In genomic region chr22:44338183-44338812, GRCh38 we compare ENCODE assay signal across 27 cellular contexts. TPM values are rescaled to one million over a fixed set of nuclear protein-coding genes. Genes with fewer than 3 reads are reported as not detected.
DNase-seq lines count a peak whose midpoint lies in the region; ATAC-seq, FAIRE-seq and TF ChIP-seq lines count a peak whose summit lies in the region.
"Had no signal": no experiment of that assay in that cellular context is flagged by ENCODE, and none has a peak within 500 bp of the region (broad histone marks: within the 10 kb centered on the region; RNA-seq: fewer than 3 reads in every experiment).

No MANE protein-coding gene starts in this region.

- H3K4me1 ChIP-seq in heart left ventricle (peaks cover 0 to 20% (median 4%) of the 10 kb centered on the region in 12 donors), stomach (peaks cover 32 to 50% (median 46%) of the 10 kb centered on the region in 4 donors)
- H3K4me1 ChIP-seq: foreskin keratinocyte, SJCRH30, spleen had no signal

- H3K4me3 ChIP-seq in heart left ventricle: no peak overlapping the region
- H3K4me3 ChIP-seq in stomach: no peak overlapping the region
- H3K4me3 ChIP-seq: lung, SJCRH30, spleen, tibial artery had no signal

- intact Hi-C loops in heart left ventricle (cut with DNase I) (loop anchor here in 2 of 10 donors (10.0 kb wide), 2 partner anchors 253 to 287 kb away; no protein-coding TSS in a partner anchor), stomach (cut with DNase I; ENCODE audit: low total_unique reads) (loop anchor here (10.0 kb wide), 1 partner anchor 167 kb away; no protein-coding TSS in a partner anchor)

- peak in 3 of 4 donors; percentile 53 to 69 (median 64) for ATAC-seq in heart left ventricle
- no peak for ATAC-seq in GM21723 (IDR thresholded peaks at IDR 0.05; ENCODE audit: unreplicated experiment)
- ATAC-seq: stimulated activated naive CD8-positive, alpha-beta T cell treated with anti-CD3 and anti-CD28 coated beads, Interleukin-15, Interleukin-2, amounts not matched to agents 100 U/mL and 50 U/mL, for 24 hours had no signal

- peak; percentile 12 for DNase-seq in NCI-H2171 treated with DMSO at 0.1 percent for 48 hours (lab: John Stamatoyannopoulos, UW)
- no peak for DNase-seq in NCI-H2171 (lab: John Stamatoyannopoulos, UW)
- DNase-seq in NCI-H69 (lab: John Stamatoyannopoulos, UW): peak; percentile 43
- peak in 3 of 5 donors; percentile 30 to 56 (median 45) for DNase-seq in heart left ventricle
- peak; percentile 80 for DNase-seq in stomach
- DNase-seq in D721Med (ENCODE audit: insufficient read length, low spot score): no peak
- no peak for DNase-seq in stimulated activated naive CD4-positive, alpha-beta T cell treated with Interleukin-2 at 50 U/mL for 16 hours (lab: John Stamatoyannopoulos, UW)
- DNase-seq: activated CD4-positive, alpha-beta T cell treated with anti-CD3 and anti-CD28 coated beads, Interleukin-2, amount 50 U/mL, for 1 hour; effector CD4-positive, alpha-beta T cell; erythroblast; foreskin keratinocyte; NCI-H1417 treated with DMSO at 0.1 percent for 48 hours; NCI-H2227 treated with DMSO at 0.1 percent for 48 hours; SJCRH30; spleen; stimulated activated CD4-positive, alpha-beta T cell treated with anti-CD3 and anti-CD28 coated beads, Interleukin-4, amount 100 ng/mL, for 1 hour; tibial artery had no signal

- H3K27me3 ChIP-seq in heart left ventricle (peaks cover 0 to 5% (median 2%) of the 10 kb centered on the region in 9 donors), stomach (peaks cover 0 to 6% (median 0%) of the 10 kb centered on the region in 3 donors)

- H3K9me3 ChIP-seq in heart left ventricle (no peaks in the 10 kb centered on the region), stomach (no peaks in the 10 kb centered on the region)
- H3K9me3 ChIP-seq: BE2C, SJCRH30, spleen, tibial artery had no signal

- no peak for TF ChIP-seq EP300 in stomach (IDR thresholded peaks at IDR 0.05)

- peak overlapping the region in 2 of 12 donors; percentile 9 to 33 for H3K27ac ChIP-seq in heart left ventricle
- peak overlapping the region in 3 of 5 donors; percentile 43 to 69 (median 65) for H3K27ac ChIP-seq in stomach
- H3K27ac ChIP-seq: foreskin keratinocyte, SJCRH30, spleen, tibial artery had no signal

- TF ChIP-seq POLR2A in heart left ventricle (IDR thresholded peaks at IDR 0.05) (no peak), stomach (IDR thresholded peaks at IDR 0.05) (no peak)

- FAIRE-seq in D721Med (lab: Jason Lieb, UNC): no peak
- FAIRE-seq: A204.1, H54, islet of Langerhans had no signal

- TF ChIP-seq CTCF in heart left ventricle (IDR thresholded peaks at IDR 0.05): no peak
- no peak for TF ChIP-seq CTCF in stomach (IDR thresholded peaks at IDR 0.05)
- TF ChIP-seq CTCF in D721Med (IDR thresholded peaks at IDR 0.05; ENCODE audit: insufficient read depth, missing control alignments): no peak

- 63 to 80% (median 72%) methylated on average over 7 to 9 of the region's 9 CpGs for whole genome bisulfite sequencing in heart left ventricle, 4 donors
- WGBS in stomach, 5 donors: 39 to 66% (median 48%) methylated on average over 6 to 9 of the region's 9 CpGs

- H3K36me3 ChIP-seq in heart left ventricle (no peaks in the 10 kb centered on the region), stomach (no peaks in the 10 kb centered on the region)
- H3K36me3 ChIP-seq: BE2C, SJCRH30, spleen, tibial artery had no signal

RNA-seq across cellular contexts. Expression of gene SHISAL1, which starts 25.5 kb away (rescaled TPM):
- total RNA-seq in heart left ventricle: 1 to 10 TPM in 4 of 9 donors, under 1 TPM in 5; 0.32 to 1.5 (median 0.85) TPM
- polyA plus RNA-seq in heart left ventricle: under 1 TPM; 0.65 to 0.93 TPM
- total RNA-seq in stomach: 10 to 100 TPM in 1 of 5 donors, 1 to 10 TPM in 3, under 1 TPM in 1; 0.45 to 19.3 (median 3.3) TPM
- 1 to 10 TPM in 1 of 3 donors, under 1 TPM in 2; 0.43 to 1.3 (median 0.46) TPM for polyA plus RNA-seq in stomach
- total RNA-seq: activated T-helper 2 cell treated with anti-CD3 and anti-CD28 coated beads, Interferon-gamma antibody, Interleukin-2, Interleukin-4, amounts not matched to agents 10 μg/mL and 5 μg/mL and 100 μg/mL, durations not matched to agents 14 hours and 24 hours and 36 hours; foreskin keratinocyte; SJCRH30; T-helper 1 cell treated with Interleukin-12 subunit alpha and Interleukin-12 subunit beta and Interleukin-4 antibody, amounts not matched to agents 30 ng/mL and 1 ng/mL, for 36 hours had no signal
- polyA plus RNA-seq: IgD-negative memory B cell had no signal

Comparison
In these comparisons a context has a peak if more than half of its experiments do, and no peak if none do; other contexts are left out.
1. DNase-seq: peak in NCI-H2171 treated with DMSO at 0.1 percent for 48 hours (single experiment), NCI-H69 (single experiment), heart left ventricle (3 of 5) and stomach (single experiment); none in NCI-H2171 (single experiment), D721Med (single experiment) and stimulated activated naive CD4-positive, alpha-beta T cell treated with Interleukin-2 at 50 U/mL for 16 hours (single experiment).